ENCODE assay signal across 8 cellular contexts in genomic region chr12:65823481-65824313, GRCh38. TPM values are rescaled to one million over a fixed set of nuclear protein-coding genes. Genes with fewer than 3 reads are reported as not detected.
DNase-seq lines count a peak whose midpoint lies in the region; ATAC-seq, FAIRE-seq and TF ChIP-seq lines count a peak whose summit lies in the region.

No MANE protein-coding gene starts in this region.

- H3K36me3 ChIP-seq in H1 (ENCODE audit: control insufficient read depth in 2 of 4, insufficient read depth in 4 of 4, low read length in 3 of 4), result peaks cover 0 to under 1% (median 0%) of the 10 kb centered on the region in 4 experiments; a peak in 1 of 8 replicates
- no peaks in the 10 kb centered on the region for H3K36me3 ChIP-seq in mesendoderm (ENCODE audit: control insufficient read depth, insufficient read depth, low read length)

- H3K23ac ChIP-seq in H1 (ENCODE audit: insufficient read length) (no peak overlapping the region), mesendoderm (ENCODE audit: low read length) (peak overlapping the region; percentile 97)

- H2BK15ac ChIP-seq in H1 (ENCODE audit: low read length), result 0 out of 2 replicates have a peak overlapping the region, but pooled peaks have one; percentile 20
- no peak overlapping the region for H2BK15ac ChIP-seq in mesendoderm (replicated peaks; ENCODE audit: low read depth)

- peaks cover 0 to 32% of the 10 kb centered on the region in 2 experiments; a peak in 3 of 4 replicates for H3K79me2 ChIP-seq in H1 (ENCODE audit: control insufficient read depth in 1 of 2, insufficient read depth in 2 of 2, low read length in 2 of 2)
- peaks cover 19% of the 10 kb centered on the region for H3K79me2 ChIP-seq in mesendoderm (ENCODE audit: control insufficient read depth, insufficient read depth, low read length)

- TF ChIP-seq EP300 in H1 (IDR thresholded peaks at IDR 0.05; ENCODE audit: borderline replicate concordance in 1 of 2, low read depth in 2 of 2, low read length in 2 of 2), result no peak

- TF ChIP-seq RAD21 in H1 (IDR thresholded peaks at IDR 0.05 in 1 of 2, conservative IDR thresholded peaks at IDR 0.05 in 1 of 2; ENCODE audit: low read depth in 2 of 2, low read length in 2 of 2), result no peak

- H2BK5ac ChIP-seq in H1 (ENCODE audit: low read depth, low read length), result peak overlapping the region; percentile 92; the same call in 1 of the 2 replicates
- H2BK5ac ChIP-seq in mesendoderm (ENCODE audit: low read length), result peak overlapping the region; percentile 30

- peaks cover 20% of the 10 kb centered on the region for H3K23me2 ChIP-seq in H1 (ENCODE audit: low read depth, low read length)

- H4K5ac ChIP-seq in H1 (ENCODE audit: insufficient read length, low read depth, low read length) (peak overlapping the region; percentile 69), mesendoderm (ENCODE audit: low read length) (no peak overlapping the region)

- ATAC-seq in GM18907 (IDR thresholded peaks at IDR 0.05; ENCODE audit: unreplicated experiment) (no peak), HG03354 (IDR thresholded peaks at IDR 0.05; ENCODE audit: poor library complexity, severe bottlenecking, unreplicated experiment) (no peak)

- peak overlapping the region; percentile 94 for H2BK12ac ChIP-seq in H1 (ENCODE audit: low read depth, low read length)

- H3K4me3 ChIP-seq in H1 (ENCODE audit: extremely low read depth in 1 of 4, insufficient read depth in 2 of 4, low read depth in 3 of 4, low read length in 4 of 4), result peak overlapping the region; percentile 83 to 93 (median 88)
- H3K4me3 ChIP-seq in mesendoderm (ENCODE audit: low read length), result peak overlapping the region; percentile 78

- H2AK5ac ChIP-seq in H1 (ENCODE audit: low read depth, low read length) (peak overlapping the region; percentile 84; the same call in 1 of the 2 replicates), mesendoderm (ENCODE audit: low read length) (no peak overlapping the region)

- 1% methylated on average over 60 of the region's 61 CpGs; no CpG with 5 or more reads in 1 of the 2 experiments for WGBS in H1 (ENCODE audit: extremely low coverage in 1 of 2, insufficient coverage in 1 of 2, insufficient read length in 1 of 2, insufficient replicate concordance in 2 of 2, low coverage in 1 of 2, low lambda C conversion rate in 2 of 2, missing lambda C conversion rate in 1 of 2), 2 experiments
- WGBS in mesendoderm (ENCODE audit: extremely low coverage, insufficient coverage, low lambda C conversion rate), result no CpG with 5 or more reads among the region's 61 CpGs

- peak overlapping the region; percentile 17; the same call in 1 of the 2 replicates for H2AFZ ChIP-seq in H1 (ENCODE audit: low read length)

- peak in 1 of 2 experiments; percentile 22; a peak in 1 of 3 replicates for TF ChIP-seq POLR2A in H1 (IDR thresholded peaks at IDR 0.05; ENCODE audit: control extremely low read depth in 1 of 2, low read depth in 2 of 2, low read length in 2 of 2)

- H3K4me2 ChIP-seq in H1 (ENCODE audit: insufficient read depth in 1 of 2, low read depth in 2 of 2, low read length in 2 of 2), result peak overlapping the region; percentile 100
- H3K4me2 ChIP-seq in mesendoderm (ENCODE audit: low read length), result peak overlapping the region; percentile 90

- H3K56ac ChIP-seq in H1 (replicated peaks; ENCODE audit: insufficient read length, low read depth, low read length), result peak overlapping the region; percentile 86
- peak overlapping the region; percentile 90 for H3K56ac ChIP-seq in mesendoderm (ENCODE audit: low read length)

- peaks cover 2 to 12% (median 7%) of the 10 kb centered on the region in 4 experiments; a peak in 4 of 7 replicates for H3K4me1 ChIP-seq in H1 (replicated peaks in 1 of 4; ENCODE audit: control insufficient read depth in 3 of 4, insufficient read depth in 4 of 4, low read length in 3 of 4)
- H3K4me1 ChIP-seq in mesendoderm (ENCODE audit: control insufficient read depth, low read depth, low read length), result no peaks in the 10 kb centered on the region

- no peaks in the 10 kb centered on the region for H4K20me1 ChIP-seq in H1 (replicated peaks in 1 of 2; ENCODE audit: control insufficient read depth in 1 of 2, insufficient read depth in 2 of 2, low read length in 2 of 2)

- DNase-seq in 8988T (peak; percentile 62), GM10248 (ENCODE audit: extremely low spot score) (peak; percentile 26), RWPE1 (ENCODE audit: low spot score) (peak; percentile 69), H1 (ENCODE audit: low read depth in 1 of 2, low spot score in 2 of 2) (peak in 1 of 2 experiments; percentile 72), mesendoderm (peak; percentile 89), urothelium cell line (ENCODE audit: low spot score) (peak; percentile 79)

- H3K27ac ChIP-seq in RWPE1 (peak overlapping the region; percentile 99), H1 (ENCODE audit: low read depth, low read length) (0 out of 2 replicates have a peak overlapping the region, but pooled peaks have one; percentile 8), mesendoderm (ENCODE audit: low read depth, low read length) (peak overlapping the region; percentile 83)

- H3K18ac ChIP-seq in H1 (ENCODE audit: extremely low read depth, low read length), result peak overlapping the region; percentile 97
- peak overlapping the region; percentile 99 for H3K18ac ChIP-seq in mesendoderm (ENCODE audit: low read length)

- peak overlapping the region; percentile 1 for H3K14ac ChIP-seq in H1 (ENCODE audit: insufficient read length)

- H3K9ac ChIP-seq in H1 (replicated peaks in 1 of 4; ENCODE audit: extremely low read depth in 1 of 4, low read depth in 3 of 4, low read length in 3 of 4) (peak overlapping the region; percentile 34 to 65 (median 50)), mesendoderm (ENCODE audit: low read length) (peak overlapping the region; percentile 81)

- H4K8ac ChIP-seq in H1 (ENCODE audit: extremely low read depth, insufficient read depth, low read length) (peak overlapping the region; percentile 81), mesendoderm (ENCODE audit: low read depth, low read length) (no peak overlapping the region)

- H2BK20ac ChIP-seq in H1 (ENCODE audit: low read length), result peak overlapping the region; percentile 93; the same call in 1 of the 2 replicates

- POLR2A ChIA-PET in GM10248 (lab: Yijun Ruan, JAX) (no interaction called here), RWPE1 (lab: Yijun Ruan, JAX; ENCODE audit: low non-redundant PET) (interaction anchor here (0.6 to 1.0 kb wide), 2 partner anchors 82 to 153 kb away, joined by 4 read pairs; no protein-coding TSS in a partner anchor), H1 (lab: Charles Lee; ENCODE audit: partially characterized antibody) (interaction anchor here (0.9 to 1.6 kb wide), 10 partner anchors 19 to 345 kb away, joined by 3 to 7 read pairs (median 3); partner anchors contain the start of gene LLPH)

- FAIRE-seq in H1 (lab: Jason Lieb, UNC), result no peak
- peak; percentile 44 for FAIRE-seq in urothelium cell line (lab: Jason Lieb, UNC)

- peak overlapping the region; percentile 45 for H2BK120ac ChIP-seq in H1 (replicated peaks; ENCODE audit: low read depth, low read length)
- H2BK120ac ChIP-seq in mesendoderm (ENCODE audit: low read depth, low read length), result peak overlapping the region; percentile 21

- H3K27me3 ChIP-seq in H1 (replicated peaks in 1 of 4; ENCODE audit: control insufficient read depth in 3 of 4, extremely low read depth in 1 of 4, insufficient read depth in 3 of 4, low read length in 3 of 4), result no peaks in the 10 kb centered on the region
- no peaks in the 10 kb centered on the region for H3K27me3 ChIP-seq in mesendoderm (ENCODE audit: insufficient read depth, low read length, poor library complexity)

- H3K9me3 ChIP-seq in H1 (ENCODE audit: insufficient read depth in 2 of 2, low read depth in 1 of 2, low read length in 1 of 2), result no peaks in the 10 kb centered on the region

- no peaks in the 10 kb centered on the region for H3K79me1 ChIP-seq in H1 (ENCODE audit: low read depth, low read length)
- H3K79me1 ChIP-seq in mesendoderm (ENCODE audit: low read length), result no peaks in the 10 kb centered on the region

- H3K4ac ChIP-seq in H1 (replicated peaks; ENCODE audit: insufficient read length, low read depth, low read length) (peak overlapping the region; percentile 55), mesendoderm (ENCODE audit: low read depth, low read length) (peak overlapping the region; percentile 84)

- peak overlapping the region; percentile 95 for H4K91ac ChIP-seq in H1 (replicated peaks; ENCODE audit: insufficient read length, low read length)

- TF ChIP-seq CTCF in GM10248 (IDR thresholded peaks at IDR 0.05; ENCODE audit: control extremely low read depth, extremely low read depth, low read depth, missing control alignments) (no peak), RWPE1 (conservative IDR thresholded peaks at IDR 0.05; ENCODE audit: low read depth) (no peak), H1 (IDR thresholded peaks at IDR 0.05; ENCODE audit: control extremely low read depth in 1 of 3, insufficient read depth in 1 of 3, low read depth in 1 of 3, low read length in 3 of 3) (no peak)

- CTCF ChIA-PET in GM10248 (lab: Yijun Ruan, JAX) (no interaction called here), RWPE1 (lab: Yijun Ruan, JAX) (interaction anchor here (0.6 kb wide), 1 partner anchor 258 kb away, joined by 3 read pairs; no protein-coding TSS in a partner anchor), H1 (lab: Charles Lee; ENCODE audit: partially characterized antibody) (interaction anchor here (0.7 kb wide), 1 partner anchor 289 kb away, joined by 3 read pairs; no protein-coding TSS in a partner anchor)

TF ChIP-seq in H1, 55 proteins besides CTCF, POLR2A, EP300 and RAD21 (continues in another document):
- TF ChIP-seq NANOG (IDR thresholded peaks at IDR 0.05; ENCODE audit: insufficient read depth, low read depth, low read length, poor library complexity, severe bottlenecking), result no peak

RNA-seq across cellular contexts. Expression of gene HMGA2, which starts 0.6 kb away (rescaled TPM):
- 103 and 104 TPM in 2 replicates for total RNA-seq in H1 (2021; fragmentation: NEBNext Ultra II Directional; extraction: Animal tissue kit (Norgen Biotek cat#: 25700))
- 46.0 and 50.7 TPM in 2 replicates for polyA plus RNA-seq in H1 (2011; rRNA removed)
- polyA plus RNA-seq in H1 (2011; cell fraction: cytosol; rRNA removed), result 45.4 TPM
- 77.0 TPM for polyA plus RNA-seq in H1 (2011; cell fraction: nucleus; rRNA removed)
- polyA plus RNA-seq in H1 (2012, experiment 1 of 2), result 35.0 to 68.1 TPM (median 44.6 TPM) in 4 replicates
- polyA plus RNA-seq in H1 (2012, experiment 2 of 2), result 13.2 TPM
- polyA plus RNA-seq in H1 (2013, experiment 1 of 2), result 89.7 TPM
- 80.7 TPM for polyA plus RNA-seq in H1 (2013, experiment 2 of 2)
- polyA minus RNA-seq in H1 (2011; rRNA and poly(A)+ RNA removed), result 38.8 and 46.1 TPM in 2 replicates
- 64.0 TPM for polyA minus RNA-seq in H1 (2011; cell fraction: cytosol; rRNA and poly(A)+ RNA removed)
- polyA minus RNA-seq in H1 (2011; cell fraction: nucleus; rRNA and poly(A)+ RNA removed), result 103 TPM
- 80.1 TPM for polyA plus RNA-seq in mesendoderm (2013, experiment 1 of 2)
- 82.1 TPM for polyA plus RNA-seq in mesendoderm (2013, experiment 2 of 2)

Comparison
In these comparisons a context has a peak if more than half of its experiments do, and no peak if none do; other contexts are left out.
1. H3K27ac ChIP-seq: peak in every context shown above with its lines; median percentile 99 in RWPE1; 83 in mesendoderm; 8 in H1.